13 cellular contexts compared by ENCODE assay signal in the genomic region with DNA sequence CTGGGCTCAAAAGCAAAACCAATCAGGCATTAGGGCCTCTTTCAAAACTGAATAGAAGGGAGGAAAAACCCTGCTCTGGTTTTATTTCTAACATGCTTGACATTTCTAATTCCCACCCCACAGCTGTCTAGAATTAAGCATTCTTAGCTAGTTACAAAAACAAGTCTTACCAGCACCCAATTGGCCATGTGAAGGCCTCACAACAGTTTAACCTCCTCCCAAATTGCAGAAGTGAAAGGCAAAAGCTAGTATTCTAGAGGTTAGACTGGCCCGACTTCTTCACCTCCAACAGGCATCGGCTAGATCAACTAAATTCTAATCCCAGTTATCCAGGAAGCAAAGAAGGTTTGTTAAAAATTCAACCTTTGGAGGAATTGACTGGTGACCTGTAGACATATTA. TPM values are rescaled to one million over a fixed set of nuclear protein-coding genes. Genes with fewer than 3 reads are reported as not detected.
DNase-seq lines count a peak whose midpoint lies in the region; ATAC-seq, FAIRE-seq and TF ChIP-seq lines count a peak whose summit lies in the region.
"Had no signal": no experiment of that assay in that cellular context is flagged by ENCODE, and none has a peak within 500 bp of the region (broad histone marks: within the 10 kb centered on the region; RNA-seq: fewer than 3 reads in every experiment).

No MANE protein-coding gene starts in this region.

- H3K27ac ChIP-seq in 22Rv1 (0 out of 2 replicates have a peak overlapping the region, but pooled peaks have one; percentile 29), OCI-LY3 (ENCODE audit: low read length) (peak overlapping the region; percentile 90), gastroesophageal sphincter (peak overlapping the region in 3 of 4 donors; percentile 1 to 65 (median 63)), foreskin keratinocyte (no peak overlapping the region), caudate nucleus (ENCODE audit: low read depth, low read length) (no peak overlapping the region)

- ATAC-seq in gastroesophageal sphincter (no peak), foreskin keratinocyte (no peak)
- ATAC-seq: heart left ventricle had no signal

- H3K9ac ChIP-seq in OCI-LY3 (ENCODE audit: low read length) = peak overlapping the region; percentile 61

- H3K4me3 ChIP-seq in OCI-LY3 (ENCODE audit: low read length) = peak overlapping the region; percentile 60
- H3K4me3 ChIP-seq in gastroesophageal sphincter = no peak overlapping the region
- H3K4me3 ChIP-seq: right lobe of liver had no signal

- TF ChIP-seq CTCF in 22Rv1 (IDR thresholded peaks at IDR 0.05) (no peak), OCI-LY3 (IDR thresholded peaks at IDR 0.05; ENCODE audit: low read depth, low read length) (no peak), gastroesophageal sphincter (IDR thresholded peaks at IDR 0.05) (no peak), foreskin keratinocyte (conservative IDR thresholded peaks at IDR 0.05) (no peak)

- H3K4me1 ChIP-seq in OCI-LY3 (ENCODE audit: low read length) = peaks cover 58% of the 10 kb centered on the region
- H3K4me1 ChIP-seq in gastroesophageal sphincter = peaks cover 33 to 89% (median 37%) of the 10 kb centered on the region in 3 donors
- H3K4me1 ChIP-seq in foreskin keratinocyte = peaks cover 5% of the 10 kb centered on the region

- H3K4me2 ChIP-seq in OCI-LY3 (ENCODE audit: low read length) = peak overlapping the region; percentile 74

- peaks cover 98% of the 10 kb centered on the region for H3K79me2 ChIP-seq in OCI-LY3 (ENCODE audit: low read length)

- no peaks in the 10 kb centered on the region for H3K27me3 ChIP-seq in OCI-LY3 (ENCODE audit: low read depth, low read length)
- H3K27me3 ChIP-seq in gastroesophageal sphincter = no peaks in the 10 kb centered on the region
- no peaks in the 10 kb centered on the region for H3K27me3 ChIP-seq in foreskin keratinocyte
- H3K27me3 ChIP-seq: dorsolateral prefrontal cortex, heart left ventricle, right lobe of liver had no signal

- 46 to 75% methylated on average over 2 of the region's 2 CpGs for WGBS in gastroesophageal sphincter (ENCODE audit: low coverage in 1 of 2), 2 donors

- H3K36me3 ChIP-seq in OCI-LY3 (replicated peaks; ENCODE audit: low read depth, low read length) = peaks cover 95% of the 10 kb centered on the region
- peaks cover 34 to 100% of the 10 kb centered on the region in 2 donors for H3K36me3 ChIP-seq in gastroesophageal sphincter

- TF ChIP-seq POLR2A in GM12892 (IDR thresholded peaks at IDR 0.05; ENCODE audit: low read depth, low read length) = no peak
- TF ChIP-seq POLR2A in gastroesophageal sphincter (IDR thresholded peaks at IDR 0.05) = no peak

- H3K9me3 ChIP-seq in OCI-LY3 (ENCODE audit: insufficient read depth, low read length) (no peaks in the 10 kb centered on the region), gastroesophageal sphincter (no peaks in the 10 kb centered on the region)
- H3K9me3 ChIP-seq: heart left ventricle, right lobe of liver had no signal

- H2AFZ ChIP-seq in OCI-LY3 (ENCODE audit: low read depth, low read length) = no peak overlapping the region

- no peak for DNase-seq in GM12892 (ENCODE audit: insufficient read length)
- DNase-seq in cortex of kidney (lab: John Stamatoyannopoulos, UW) = no peak
- no peak for DNase-seq in foreskin keratinocyte
- DNase-seq in dedifferentiated amniotic fluid mesenchymal stem cell (ENCODE audit: extremely low spot score) = no peak
- DNase-seq in caudate nucleus (lab: John Stamatoyannopoulos, UW) = no peak
- DNase-seq: dorsolateral prefrontal cortex, heart left ventricle, NCI-H1105, right lobe of liver, T1000 had no signal

- no peak for TF ChIP-seq EP300 in gastroesophageal sphincter (IDR thresholded peaks at IDR 0.05)

- peak; percentile 30 for FAIRE-seq in GM12892 (lab: Jason Lieb, UNC)

- peaks cover 96% of the 10 kb centered on the region for H4K20me1 ChIP-seq in OCI-LY3 (ENCODE audit: insufficient read depth, low read length)

RNA-seq across cellular contexts. Expression of a gene that starts 6.5 kb away (rescaled TPM):
- polyA plus RNA-seq in GM12892 (2012; ENCODE audit: missing spikeins) = 146 TPM
- total RNA-seq in gastroesophageal sphincter (100 to 1,000 TPM; 187 to 314 (median 253) TPM), foreskin keratinocyte (114 and 115 TPM in 2 replicates)
- polyA plus RNA-seq in foreskin keratinocyte = 105 and 113 TPM in 2 replicates

RNA-seq across cellular contexts. Expression of a gene that starts 12.1 kb away (rescaled TPM):
- 0.70 TPM for polyA plus RNA-seq in GM12892 (2012; ENCODE audit: missing spikeins)
- 10 to 100 TPM; 10.5 to 55.2 (median 32.8) TPM for total RNA-seq in gastroesophageal sphincter
- total RNA-seq in foreskin keratinocyte = 0.07 TPM in 2 replicates
- polyA plus RNA-seq in foreskin keratinocyte = 0.07 and 0.19 TPM in 2 replicates

RNA-seq across cellular contexts. Expression of a gene that starts 27.9 kb away (rescaled TPM):
- polyA plus RNA-seq in GM12892 (2012; ENCODE audit: missing spikeins) = 2.4 TPM
- total RNA-seq in gastroesophageal sphincter = 10 to 100 TPM; 34.5 to 84.9 (median 41.1) TPM
- total RNA-seq in foreskin keratinocyte = 0.14 and 0.31 TPM in 2 replicates
- polyA plus RNA-seq in foreskin keratinocyte = 0.25 and 0.39 TPM in 2 replicates

RNA-seq across cellular contexts. Expression of a gene that starts 31.2 kb away (rescaled TPM):
- polyA plus RNA-seq in GM12892 (2012; ENCODE audit: missing spikeins) = 27.8 TPM
- 10 to 100 TPM; 17.6 to 24.0 (median 19.6) TPM for total RNA-seq in gastroesophageal sphincter
- total RNA-seq in foreskin keratinocyte = 26.3 and 27.8 TPM in 2 replicates
- polyA plus RNA-seq in foreskin keratinocyte = 25.7 and 26.9 TPM in 2 replicates

RNA-seq across cellular contexts. Expression of a gene that starts 38.5 kb away (rescaled TPM):
- polyA plus RNA-seq in GM12892 (2012; ENCODE audit: missing spikeins) = 9.5 TPM
- total RNA-seq in gastroesophageal sphincter = 10 to 100 TPM in 2 of 4 donors, 1 to 10 TPM in 2; 7.1 to 20.9 (median 11.6) TPM
- total RNA-seq in foreskin keratinocyte = 27.3 and 30.8 TPM in 2 replicates
- polyA plus RNA-seq in foreskin keratinocyte = 30.2 and 35.3 TPM in 2 replicates

Comparison
In these comparisons a context has a peak if more than half of its experiments do, and no peak if none do; other contexts are left out.
1. H3K27ac ChIP-seq: peak in 22Rv1 (single experiment), OCI-LY3 (single experiment) and gastroesophageal sphincter (3 of 4); none in foreskin keratinocyte (single experiment) and caudate nucleus (single experiment).
2. RNA of a gene that starts 12.1 kb away (total RNA-seq): 10.5 to 55.2 TPM in gastroesophageal sphincter; 0.07 TPM in foreskin keratinocyte; every median in the first group is over 10 times any median in the second.
3. RNA of a gene that starts 27.9 kb away (total RNA-seq): 34.5 to 84.9 TPM in gastroesophageal sphincter; 0.14 to 0.31 TPM in foreskin keratinocyte; every median in the first group is over 10 times any median in the second.